In the genomic region with DNA sequence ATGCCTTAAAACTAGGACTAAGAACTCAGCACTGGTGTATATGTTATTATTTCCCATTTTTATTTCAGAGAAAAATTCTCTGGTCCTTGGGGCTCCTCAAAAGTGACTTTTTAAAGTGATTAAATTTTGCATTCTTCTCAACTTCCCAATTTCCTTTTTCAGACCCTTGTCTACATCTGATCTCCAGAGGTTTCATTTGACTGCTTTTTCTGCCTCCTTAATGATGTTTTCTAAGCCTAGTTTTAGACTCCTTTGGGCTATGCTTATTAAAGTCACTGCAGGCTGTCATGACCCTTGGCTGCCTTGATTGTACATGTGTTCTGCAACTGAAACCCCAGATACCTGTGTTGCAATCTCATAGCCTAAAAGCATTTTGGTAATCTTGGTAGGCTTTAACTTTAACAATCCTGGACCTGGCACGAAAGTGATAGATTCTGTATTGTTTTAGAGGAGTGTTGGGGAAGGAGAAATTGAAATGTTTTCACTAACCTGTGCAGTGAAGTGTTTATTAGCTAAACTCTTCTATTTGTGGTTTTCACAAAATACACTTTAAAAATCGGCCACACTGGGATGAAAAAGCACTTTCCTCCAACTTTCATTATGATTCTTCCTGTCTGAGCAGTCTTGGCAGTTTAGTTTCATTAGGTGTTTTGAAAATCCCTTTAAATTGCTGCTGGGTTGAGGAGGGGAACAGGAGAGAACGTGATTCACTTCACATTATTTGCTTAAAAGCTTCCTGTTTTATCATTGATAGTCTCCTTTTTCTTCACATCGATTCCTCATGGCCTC, we compare ENCODE assay signal across 11 cellular contexts. TPM values are rescaled to one million over a fixed set of nuclear protein-coding genes. Genes with fewer than 3 reads are reported as not detected.
DNase-seq lines count a peak whose midpoint lies in the region; ATAC-seq and TF ChIP-seq lines count a peak whose summit lies in the region.
"Had no signal": no experiment of that assay in that cellular context is flagged by ENCODE, and none has a peak within 500 bp of the region (broad histone marks: within the 10 kb centered on the region; RNA-seq: fewer than 3 reads in every experiment).

No MANE protein-coding gene starts in this region.

- peak overlapping the region; percentile 52 for H3K4me3 Mint-ChIP-seq in activated T-helper 2 cell treated with anti-CD3 and anti-CD28 coated beads, Interferon-gamma antibody, Interleukin-2, Interleukin-4, amounts not matched to agents 10 μg/mL and 5 μg/mL and 100 μg/mL, durations not matched to agents 14 hours and 24 hours and 36 hours (ENCODE audit: low read depth)

- no peaks in the 10 kb centered on the region for H3K9me3 Mint-ChIP-seq in activated T-helper 2 cell treated with anti-CD3 and anti-CD28 coated beads, Interferon-gamma antibody, Interleukin-2, Interleukin-4, amounts not matched to agents 10 μg/mL and 5 μg/mL and 100 μg/mL, durations not matched to agents 14 hours and 24 hours and 36 hours

- H4K91ac ChIP-seq in mesenchymal stem cell (ENCODE audit: low read length): no peak overlapping the region

- H3K4me1 ChIP-seq in ACC112 (ENCODE audit: control insufficient read depth, insufficient read depth, low read length, unreplicated experiment): peaks cover 50% of the 10 kb centered on the region
- H3K4me1 ChIP-seq in HEK293 (ENCODE audit: control insufficient read depth, insufficient read depth, low read length): peaks cover 35% of the 10 kb centered on the region
- H3K4me1 ChIP-seq in mesenchymal stem cell (ENCODE audit: control insufficient read depth, insufficient read depth, low read depth, low read length): peaks cover 4% of the 10 kb centered on the region

- ATAC-seq in GM21423 (IDR thresholded peaks at IDR 0.05; ENCODE audit: unreplicated experiment): no peak
- no peak for ATAC-seq in GM19324 (IDR thresholded peaks at IDR 0.05; ENCODE audit: low FRiP score, unreplicated experiment)

- H3K27ac Mint-ChIP-seq in activated T-helper 2 cell treated with anti-CD3 and anti-CD28 coated beads, Interferon-gamma antibody, Interleukin-2, Interleukin-4, amounts not matched to agents 10 μg/mL and 5 μg/mL and 100 μg/mL, durations not matched to agents 14 hours and 24 hours and 36 hours: peak overlapping the region; percentile 68

- no peak for TF ChIP-seq CTCF in HEK293 (tag by site-specific recombination; IDR thresholded peaks at IDR 0.05)

- H3K27ac ChIP-seq in ACC112 (ENCODE audit: low read depth, low read length) (peak overlapping the region; percentile 44), HEK293 (ENCODE audit: extremely low read depth, low read depth, low read length) (no peak overlapping the region), mesenchymal stem cell (ENCODE audit: low read length, poor library complexity, severe bottlenecking) (no peak overlapping the region)
- H3K27ac ChIP-seq: GM23248 had no signal

- peak overlapping the region; percentile 62 for H3K9ac ChIP-seq in mesenchymal stem cell (ENCODE audit: low read length)
- H3K9ac ChIP-seq: GM23248 had no signal

- H3K23ac ChIP-seq in mesenchymal stem cell (ENCODE audit: low read length in 2 of 2): no peak overlapping the region

- 93% methylated on average over 2 of the region's 4 CpGs for WGBS in mesenchymal stem cell

- H3K9me3 ChIP-seq in HEK293 (ENCODE audit: control insufficient read depth, insufficient read depth, low read depth, low read length): no peaks in the 10 kb centered on the region
- H3K9me3 ChIP-seq in mesenchymal stem cell (ENCODE audit: control insufficient read depth, low read length): no peaks in the 10 kb centered on the region

- no peak overlapping the region for H4K8ac ChIP-seq in mesenchymal stem cell (ENCODE audit: low read length)

- no peak overlapping the region for H2BK12ac ChIP-seq in mesenchymal stem cell (ENCODE audit: low read length in 2 of 2)

- peaks cover 64% of the 10 kb centered on the region for H3K79me2 ChIP-seq in ACC112 (ENCODE audit: control insufficient read depth, insufficient read depth, low read length, unreplicated experiment)

- H3K4me3 ChIP-seq in ACC112 (ENCODE audit: low read depth, low read length) (peak overlapping the region; percentile 61), HEK293 (ENCODE audit: low read depth, low read length) (no peak overlapping the region), mesenchymal stem cell (ENCODE audit: insufficient read depth in 1 of 2, low read depth in 1 of 2, low read length in 2 of 2) (peak overlapping the region in 1 of 2 experiments; percentile 40)
- H3K4me3 ChIP-seq: GM23248 had no signal

- no peak overlapping the region for H2BK15ac ChIP-seq in mesenchymal stem cell (ENCODE audit: low read depth, poor library complexity, severe bottlenecking)

- H2AFZ ChIP-seq in ACC112 (ENCODE audit: low read length, unreplicated experiment) (no peak overlapping the region), mesenchymal stem cell (ENCODE audit: low read depth, low read length) (no peak overlapping the region)
- H2AFZ ChIP-seq: GM23248 had no signal

- H3K4me1 Mint-ChIP-seq in activated T-helper 2 cell treated with anti-CD3 and anti-CD28 coated beads, Interferon-gamma antibody, Interleukin-2, Interleukin-4, amounts not matched to agents 10 μg/mL and 5 μg/mL and 100 μg/mL, durations not matched to agents 14 hours and 24 hours and 36 hours (ENCODE audit: low read depth): peaks cover 53% of the 10 kb centered on the region

- peaks cover 18% of the 10 kb centered on the region for H3K79me1 ChIP-seq in mesenchymal stem cell (replicated peaks; ENCODE audit: low read length, poor library complexity, severe bottlenecking)

- peak overlapping the region in 1 of 2 experiments; percentile 43 for H3K18ac ChIP-seq in mesenchymal stem cell (ENCODE audit: low read depth in 1 of 2, low read length in 2 of 2)

- no peak for DNase-seq in activated T-helper 2 cell treated with anti-CD3 and anti-CD28 coated beads, Interferon-gamma antibody, Interleukin-2, Interleukin-4, amounts not matched to agents 10 μg/mL and 5 μg/mL and 100 μg/mL, durations not matched to agents 14 hours and 24 hours and 36 hours (ENCODE audit: low spot score)
- DNase-seq in mesenchymal stem cell (no peak), NCI-H524 (lab: John Stamatoyannopoulos, UW) (no peak), NCI-H82 treated with DMSO at 0.1 percent for 48 hours (lab: John Stamatoyannopoulos, UW; ENCODE audit: unreplicated experiment) (no peak)
- DNase-seq: DMS53, GM23248, NCI-H1092 treated with DMSO at 0.1 percent for 48 hours had no signal

- H2BK5ac ChIP-seq in mesenchymal stem cell (ENCODE audit: low read depth, low read length, poor library complexity, severe bottlenecking): no peak overlapping the region

- no peaks in the 10 kb centered on the region for H3K27me3 Mint-ChIP-seq in activated T-helper 2 cell treated with anti-CD3 and anti-CD28 coated beads, Interferon-gamma antibody, Interleukin-2, Interleukin-4, amounts not matched to agents 10 μg/mL and 5 μg/mL and 100 μg/mL, durations not matched to agents 14 hours and 24 hours and 36 hours (ENCODE audit: low read depth)

- no peak overlapping the region for H3K4ac ChIP-seq in mesenchymal stem cell (ENCODE audit: low read depth in 1 of 2, low read length in 2 of 2)

- intact Hi-C loops in activated T-helper 2 cell treated with anti-CD3 and anti-CD28 coated beads, Interferon-gamma antibody, Interleukin-2, Interleukin-4, amounts not matched to agents 10 μg/mL and 5 μg/mL and 100 μg/mL, durations not matched to agents 14 hours and 24 hours and 36 hours (cut with micrococcal nuclease): loop anchor here (1.0 kb wide), 1 partner anchor 12 kb away; no protein-coding TSS in a partner anchor

- H2BK120ac ChIP-seq in mesenchymal stem cell (ENCODE audit: low read depth, low read length): no peak overlapping the region

- peaks cover 22% of the 10 kb centered on the region for H3K36me3 Mint-ChIP-seq in activated T-helper 2 cell treated with anti-CD3 and anti-CD28 coated beads, Interferon-gamma antibody, Interleukin-2, Interleukin-4, amounts not matched to agents 10 μg/mL and 5 μg/mL and 100 μg/mL, durations not matched to agents 14 hours and 24 hours and 36 hours (ENCODE audit: low read depth)

- H3K4me2 ChIP-seq in mesenchymal stem cell (ENCODE audit: low read length, poor library complexity, severe bottlenecking): no peak overlapping the region

- H3K14ac ChIP-seq in mesenchymal stem cell (ENCODE audit: low read length in 2 of 2): no peak overlapping the region

- POLR2A ChIA-PET in HEK293 (lab: Yijun Ruan, JAX): no interaction called here

- H3K36me3 ChIP-seq in ACC112 (ENCODE audit: insufficient read depth, low read length) (no peaks in the 10 kb centered on the region), HEK293 (ENCODE audit: control insufficient read depth in 2 of 2, insufficient read depth in 1 of 2, low read length in 2 of 2) (peaks cover 0 to 4% of the 10 kb centered on the region in 2 experiments; a peak in 1 of 3 replicates), mesenchymal stem cell (ENCODE audit: control insufficient read depth in 1 of 2, insufficient read depth in 2 of 2, low read depth in 1 of 2, low read length in 2 of 2) (no peaks in the 10 kb centered on the region)

- CTCF ChIA-PET in HEK293 (lab: Yijun Ruan, JAX): interaction anchor here (0.6 to 0.7 kb wide), 3 partner anchors 15 to 68 kb away, joined by 3 to 4 read pairs (median 3); no protein-coding TSS in a partner anchor

- no peak overlapping the region for H2AK5ac ChIP-seq in mesenchymal stem cell (ENCODE audit: low read length, severe bottlenecking)

- H3K27me3 ChIP-seq in ACC112 (ENCODE audit: insufficient read depth, low read length) (no peaks in the 10 kb centered on the region), mesenchymal stem cell (ENCODE audit: control insufficient read depth in 1 of 2, insufficient read depth in 1 of 2, low read length in 2 of 2) (no peaks in the 10 kb centered on the region)

RNA-seq across cellular contexts. Expression of a gene that starts 4.8 kb away (rescaled TPM):
- 15.8 and 15.9 TPM in 2 replicates for total RNA-seq in activated T-helper 2 cell treated with anti-CD3 and anti-CD28 coated beads, Interferon-gamma antibody, Interleukin-2, Interleukin-4, amounts not matched to agents 10 μg/mL and 5 μg/mL and 100 μg/mL, durations not matched to agents 14 hours and 24 hours and 36 hours
- 24.4 TPM for polyA plus RNA-seq in mesenchymal stem cell (2013, experiment 1 of 2)
- 23.0 TPM for polyA plus RNA-seq in mesenchymal stem cell (2013, experiment 2 of 2)

RNA-seq across cellular contexts. Expression of a gene that starts 14.9 kb away (rescaled TPM):
- total RNA-seq in activated T-helper 2 cell treated with anti-CD3 and anti-CD28 coated beads, Interferon-gamma antibody, Interleukin-2, Interleukin-4, amounts not matched to agents 10 μg/mL and 5 μg/mL and 100 μg/mL, durations not matched to agents 14 hours and 24 hours and 36 hours: 0.25 TPM in 1 of 2 replicates, not detected in the other
- 0.30 TPM for polyA plus RNA-seq in mesenchymal stem cell (2013, experiment 1 of 2)
- 0.47 TPM for polyA plus RNA-seq in mesenchymal stem cell (2013, experiment 2 of 2)
